12 cellular contexts compared by ENCODE assay signal in the genomic region with DNA sequence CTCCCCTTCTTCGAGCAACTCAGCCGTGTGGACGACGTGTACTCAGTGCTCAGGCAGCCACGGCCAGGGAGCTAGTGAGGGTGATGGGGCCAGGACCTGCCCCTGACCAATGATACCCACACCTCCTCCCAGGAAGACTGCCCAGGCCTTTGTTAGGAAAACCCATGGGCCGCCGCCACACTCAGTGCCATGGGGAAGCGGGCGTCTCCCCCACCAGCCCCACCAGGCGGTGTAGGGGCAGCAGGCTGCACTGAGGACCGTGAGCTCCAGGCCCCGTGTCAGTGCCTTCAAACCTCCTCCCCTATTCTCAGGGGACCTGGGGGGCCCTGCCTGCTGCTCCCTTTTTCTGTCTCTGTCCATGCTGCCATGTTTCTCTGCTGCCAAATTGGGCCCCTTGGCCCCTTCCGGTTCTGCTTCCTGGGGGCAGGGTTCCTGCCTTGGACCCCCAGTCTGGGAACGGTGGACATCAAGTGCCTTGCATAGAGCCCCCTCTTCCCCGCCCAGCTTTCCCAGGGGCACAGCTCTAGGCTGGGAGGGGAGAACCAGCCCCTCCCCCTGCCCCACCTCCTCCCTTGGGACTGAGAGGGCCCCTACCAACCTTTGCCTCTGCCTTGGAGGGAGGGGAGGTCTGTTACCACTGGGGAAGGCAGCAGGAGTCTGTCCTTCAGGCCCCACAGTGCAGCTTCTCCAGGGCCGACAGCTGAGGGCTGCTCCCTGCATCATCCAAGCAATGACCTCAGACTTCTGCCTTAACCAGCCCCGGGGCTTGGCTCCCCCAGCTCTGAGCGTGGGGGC. TPM values are rescaled to one million over a fixed set of nuclear protein-coding genes. Genes with fewer than 3 reads are reported as not detected.
DNase-seq lines count a peak whose midpoint lies in the region; ATAC-seq and TF ChIP-seq lines count a peak whose summit lies in the region.
"Had no signal": no experiment of that assay in that cellular context is flagged by ENCODE, and none has a peak within 500 bp of the region (broad histone marks: within the 10 kb centered on the region; RNA-seq: fewer than 3 reads in every experiment).

No MANE protein-coding gene starts in this region.

- intact Hi-C loops in Caco-2 (cut with micrococcal nuclease; ENCODE audit: unreplicated experiment), result no loop called here
- intact Hi-C loops in sigmoid colon (cut with DNase I), result loop anchor here (5.0 to 10.0 kb wide), 5 partner anchors 217 to 983 kb away; partner anchors contain the start of genes BCS1L, DNPEP and ZNF142
- intact Hi-C loops in posterior vena cava (cut with DNase I), result loop anchor here in 1 of 2 donors (10.0 kb wide), 1 partner anchor 60 kb away; no protein-coding TSS in a partner anchor

- TF ChIP-seq EP300 in sigmoid colon (IDR thresholded peaks at IDR 0.05), result no peak

- peaks cover 38% of the 10 kb centered on the region for H3K4me1 Mint-ChIP-seq in Caco-2 (ENCODE audit: low read depth, unreplicated experiment)

- WGBS in sigmoid colon, 2 donors, result 68 to 72% methylated on average over 18 of the region's 18 CpGs

- H3K9me3 ChIP-seq in Caco-2, result no peaks in the 10 kb centered on the region
- H3K9me3 ChIP-seq in RWPE2 (ENCODE audit: severe bottlenecking), result no peaks in the 10 kb centered on the region
- no peaks in the 10 kb centered on the region for H3K9me3 ChIP-seq in right atrium auricular region
- H3K9me3 ChIP-seq in sigmoid colon, result no peaks in the 10 kb centered on the region

- TF ChIP-seq POLR2A in sigmoid colon (IDR thresholded peaks at IDR 0.05), result no peak

- peak overlapping the region; percentile 16 for H3K4me3 Mint-ChIP-seq in Caco-2 (ENCODE audit: unreplicated experiment)

- peaks cover 83% of the 10 kb centered on the region for H3K36me3 Mint-ChIP-seq in Caco-2 (ENCODE audit: insufficient read depth, unreplicated experiment)

- ATAC-seq in RWPE2 (ENCODE audit: low read depth) (no peak), HG03097 (IDR thresholded peaks at IDR 0.05; ENCODE audit: low FRiP score, unreplicated experiment) (no peak)

- H3K27ac ChIP-seq in RWPE2 (ENCODE audit: poor library complexity, severe bottlenecking) (peak overlapping the region; percentile 66), right atrium auricular region (peak overlapping the region; percentile 88 to 90), sigmoid colon (peak overlapping the region; percentile 88 to 92 (median 90))

- POLR2A ChIA-PET in Caco-2 (lab: Charles Lee), result interaction anchor here (0.6 kb wide), 1 partner anchor 14 kb away, joined by 3 read pairs; the partner anchor contains the start of gene VIL1

- no peaks in the 10 kb centered on the region for H3K27me3 ChIP-seq in Caco-2 (replicated peaks; ENCODE audit: control insufficient read depth, insufficient read depth, low read length)
- H3K27me3 ChIP-seq in RWPE2 (ENCODE audit: insufficient read depth, poor library complexity, severe bottlenecking), result no peaks in the 10 kb centered on the region
- H3K27me3 ChIP-seq in right atrium auricular region, result no peaks in the 10 kb centered on the region
- no peaks in the 10 kb centered on the region for H3K27me3 ChIP-seq in sigmoid colon

- no peaks in the 10 kb centered on the region for H3K36me3 ChIP-seq in Caco-2 (ENCODE audit: control insufficient read depth, insufficient read depth, low read length)
- H3K36me3 ChIP-seq in RWPE2 (ENCODE audit: low read depth), result peaks cover 34% of the 10 kb centered on the region
- H3K36me3 ChIP-seq in right atrium auricular region, result peaks cover 36% of the 10 kb centered on the region
- H3K36me3 ChIP-seq in sigmoid colon, result peaks cover 11 to 40% (median 31%) of the 10 kb centered on the region in 4 donors

- DNase-seq in Caco-2 (no peak), RWPE2 (ENCODE audit: low spot score) (no peak), right atrium auricular region (ENCODE audit: low spot score) (no peak), sigmoid colon (peak; percentile 71), posterior vena cava (ENCODE audit: low spot score) (no peak), 8988T (no peak)
- DNase-seq in NK-92 treated with Interleukin-12 subunit alpha and Interleukin-12 subunit beta, amount 100 ng/mL, for 24 hours (lab: John Stamatoyannopoulos, UW), result no peak
- DNase-seq: foreskin melanocyte, NCI-H345, nucleus accumbens, T1000 had no signal

- H3K4me1 ChIP-seq in Caco-2 (peaks cover 33% of the 10 kb centered on the region), RWPE2 (ENCODE audit: insufficient read depth, poor library complexity, severe bottlenecking) (peaks cover 12% of the 10 kb centered on the region), right atrium auricular region (peaks cover 0 to 61% of the 10 kb centered on the region in 2 donors), sigmoid colon (peaks cover 0 to 52% (median 45%) of the 10 kb centered on the region in 4 donors)

- no peaks in the 10 kb centered on the region for H3K9me3 Mint-ChIP-seq in Caco-2 (ENCODE audit: unreplicated experiment)

- BruUV-seq in Caco-2 (replicated peaks; lab: Mats Ljungman, UMichigan), result no TSS peak

- peak overlapping the region; percentile 99 for H3K27ac Mint-ChIP-seq in Caco-2 (ENCODE audit: unreplicated experiment)

- TF ChIP-seq CTCF in Caco-2 (IDR thresholded peaks at IDR 0.05; ENCODE audit: insufficient read depth in 1 of 2, low read depth in 1 of 2, low read length in 1 of 2, severe bottlenecking in 1 of 2, unreplicated experiment in 1 of 2) (no peak), RWPE2 (IDR thresholded peaks at IDR 0.05; ENCODE audit: poor library complexity, severe bottlenecking) (no peak), right atrium auricular region (IDR thresholded peaks at IDR 0.05) (no peak), sigmoid colon (IDR thresholded peaks at IDR 0.05) (no peak)

- no peak overlapping the region for H3K4me3 ChIP-seq in Caco-2 (ENCODE audit: low read depth, low read length)
- H3K4me3 ChIP-seq in RWPE2 (ENCODE audit: severe bottlenecking), result no peak overlapping the region
- no peak overlapping the region for H3K4me3 ChIP-seq in right atrium auricular region
- no peak overlapping the region for H3K4me3 ChIP-seq in sigmoid colon

- no peaks in the 10 kb centered on the region for H3K27me3 Mint-ChIP-seq in Caco-2 (ENCODE audit: insufficient read depth, unreplicated experiment)

- CTCF ChIA-PET in Caco-2 (lab: Charles Lee), result interaction anchor here (0.6 kb wide), 1 partner anchor 762 kb away, joined by 3 read pairs; no protein-coding TSS in a partner anchor

RNA-seq across cellular contexts. Expression of gene CTDSP1, which starts 4.9 kb away (rescaled TPM):
- total RNA-seq in Caco-2 (2022) (103 and 104 TPM in 2 replicates), right atrium auricular region (10 to 100 TPM; 54.2 to 99.5 TPM), sigmoid colon (10 to 100 TPM; 78.4 to 90.3 (median 80.7) TPM), posterior vena cava (100 to 1,000 TPM; 112 to 142 TPM)
- 100 to 1,000 TPM in 2 of 3 donors, 10 to 100 TPM in 1; 75.1 to 120 (median 105) TPM for polyA plus RNA-seq in sigmoid colon

RNA-seq across cellular contexts. Expression of gene VIL1, which starts 14.4 kb away (rescaled TPM):
- total RNA-seq in Caco-2 (2022), result 401 and 448 TPM in 2 replicates
- total RNA-seq in right atrium auricular region, result not detected
- total RNA-seq in sigmoid colon, result 1 to 10 TPM in 1 of 4 donors, under 1 TPM in 1, not detected in 2; 0.71 to 2.8 TPM
- 100 to 1,000 TPM; 111 to 172 (median 170) TPM for polyA plus RNA-seq in sigmoid colon
- total RNA-seq in posterior vena cava, result not detected

RNA-seq across cellular contexts. Expression of gene SLC11A1, which starts 22.5 kb away (rescaled TPM):
- 0.12 and 0.32 TPM in 2 replicates for total RNA-seq in Caco-2 (2022)
- 10 to 100 TPM in 1 of 2 donors, 1 to 10 TPM in 1; 8.7 to 22.1 TPM for total RNA-seq in right atrium auricular region
- 10 to 100 TPM; 13.8 to 19.0 (median 16.9) TPM for total RNA-seq in sigmoid colon
- polyA plus RNA-seq in sigmoid colon, result 1 to 10 TPM; 1.2 to 7.0 (median 1.6) TPM
- total RNA-seq in posterior vena cava, result 10 to 100 TPM; 28.8 to 77.1 TPM

RNA-seq across cellular contexts. Expression of gene CATIP, which starts 47.9 kb away (rescaled TPM):
- 0.54 TPM in 1 of 2 replicates, not detected in the other for total RNA-seq in Caco-2 (2022)
- total RNA-seq in right atrium auricular region, result not detected
- not detected for total RNA-seq in sigmoid colon
- under 1 TPM in 1 of 3 donors, not detected in 2; 0.07 TPM for polyA plus RNA-seq in sigmoid colon
- total RNA-seq in posterior vena cava, result not detected

Comparison
In these comparisons a context has a peak if more than half of its experiments do, and no peak if none do; other contexts are left out.
1. RNA of gene VIL1, which starts 14.4 kb away (total RNA-seq): 401 to 448 TPM in Caco-2; 0.71 to 2.8 TPM in sigmoid colon, not detected in right atrium auricular region and not detected in posterior vena cava; every median in the first group is over 100 times any median in the second.
2. Peak in every context shown above with its lines, with median percentiles within 50 percentile points of each other: H3K27ac ChIP-seq.